ENCODE assay signal across 8 cellular contexts in the genomic region with DNA sequence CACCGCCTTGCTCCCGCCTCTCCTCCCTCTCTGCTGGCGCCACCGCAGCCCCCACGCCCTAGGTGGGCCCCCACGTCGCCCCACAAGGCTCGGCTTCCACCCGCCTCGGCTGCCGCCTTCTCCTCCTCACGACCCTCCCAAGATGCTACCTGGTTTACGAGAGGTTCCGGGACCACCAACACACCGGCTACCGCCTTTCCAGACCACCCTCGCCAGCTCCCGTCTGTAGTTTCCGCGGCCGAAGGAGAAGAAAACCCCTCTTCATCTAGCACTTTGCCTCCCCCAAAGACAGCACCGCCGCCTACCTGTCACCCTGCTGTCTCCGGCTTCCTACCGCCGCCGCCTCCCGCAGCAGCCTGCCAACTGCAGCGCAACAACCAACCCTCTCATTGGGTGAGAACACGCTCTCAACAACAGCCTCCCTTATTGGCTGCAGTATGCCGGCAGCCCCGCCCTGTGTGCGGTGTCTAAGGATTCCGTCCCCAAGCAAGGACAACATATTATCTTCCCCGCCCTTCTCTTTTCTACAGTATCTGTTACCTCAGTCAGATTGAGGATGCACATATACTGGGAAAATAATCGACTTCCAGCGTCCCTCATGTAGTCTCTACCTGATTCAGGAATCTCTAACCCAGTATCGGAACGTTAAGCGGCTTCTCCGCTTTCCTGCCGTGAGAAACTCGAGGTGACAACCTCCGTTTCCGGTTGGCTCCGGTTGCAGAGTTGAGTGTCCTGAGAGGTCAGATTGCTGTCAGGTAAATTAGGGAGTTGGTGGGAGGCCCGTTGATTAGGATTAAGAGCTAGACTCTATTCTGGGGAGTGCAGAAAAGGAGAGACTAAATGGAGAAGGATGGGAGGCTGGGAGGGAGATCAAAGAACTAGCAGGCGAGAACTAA. TPM values are rescaled to one million over a fixed set of nuclear protein-coding genes. Genes with fewer than 3 reads are reported as not detected.
DNase-seq lines count a peak whose midpoint lies in the region; ATAC-seq and TF ChIP-seq lines count a peak whose summit lies in the region.

A gene (minus strand): TSS at position 367 of the 896 bp plus-strand sequence. CDS start 47,662 bp downstream, outside the sequence.
A gene (plus strand): TSS at position 697 of the 896 bp plus-strand sequence. CDS start 6,882 bp downstream, outside the sequence.

- H3K4me3 ChIP-seq in upper lobe of right lung = peak within 1 kb of the TSS; percentile 92

- DNase-seq in GM13976 (ENCODE audit: low spot score) (peak; percentile 96), NCI-H146 (lab: John Stamatoyannopoulos, UW) (peak; percentile 87), T-helper 1 cell (peak; percentile 87 to 96 (median 91)), amniotic epithelial cell (ENCODE audit: low read depth) (peak; percentile 91), left cardiac atrium (peak; percentile 90), posterior vena cava (ENCODE audit: low spot score) (peak; percentile 96), upper lobe of right lung (peak; percentile 92)

- in situ Hi-C loops in GM13976 (cut with MboI; ENCODE audit: low sequenced_read_pairs, unreplicated experiment) = loop anchor here (25.0 kb wide), 1 partner anchor 359 kb away; no protein-coding TSS in a partner anchor

- no peaks in the 10 kb centered on the region for H3K9me3 ChIP-seq in upper lobe of right lung

- ATAC-seq in HG02870 (IDR thresholded peaks at IDR 0.05; ENCODE audit: unreplicated experiment) = peak; percentile 98
- peak; percentile 99 to 100 for ATAC-seq in left cardiac atrium
- peak; percentile 100 for ATAC-seq in upper lobe of right lung

- peak; percentile 15 for TF ChIP-seq CTCF in GM13976 (IDR thresholded peaks at IDR 0.05; ENCODE audit: borderline replicate concordance, control extremely low read depth, extremely low read depth, insufficient read depth, missing control alignments)
- peak; percentile 27 for TF ChIP-seq CTCF in upper lobe of right lung (IDR thresholded peaks at IDR 0.05)

- H3K36me3 ChIP-seq in upper lobe of right lung = no peaks in the 10 kb centered on the region

- H3K27ac ChIP-seq in upper lobe of right lung = peak within 1 kb of the TSS; percentile 95

- peaks cover 34% of the 10 kb centered on the region for H3K4me1 ChIP-seq in upper lobe of right lung

- H3K27me3 ChIP-seq in upper lobe of right lung = no peaks in the 10 kb centered on the region

- intact Hi-C loops in left cardiac atrium (cut with DNase I) = loop anchor here (5.0 to 10.0 kb wide), 4 partner anchors 46 to 109 kb away; a partner anchor contains a TSS
- intact Hi-C loops in posterior vena cava (cut with DNase I) = no loop called here
- intact Hi-C loops in upper lobe of right lung (cut with DNase I) = no loop called here

RNA-seq across cellular contexts. Expression of the first gene that starts in this region (rescaled TPM):
- total RNA-seq in left cardiac atrium (10 to 100 TPM; 15.2 to 17.9 TPM), posterior vena cava (10 to 100 TPM; 21.2 to 21.5 TPM), upper lobe of right lung (32.9 TPM)

RNA-seq across cellular contexts. Expression of the second gene that starts in this region (rescaled TPM):
- total RNA-seq in left cardiac atrium = 100 to 1,000 TPM; 325 to 342 TPM
- 10 to 100 TPM; 60.6 to 69.0 TPM for total RNA-seq in posterior vena cava
- total RNA-seq in upper lobe of right lung = 68.2 TPM

Comparison
In these comparisons a context has a peak if more than half of its experiments do, and no peak if none do; other contexts are left out.
1. Peak in every context shown above with its lines: DNase-seq, ATAC-seq, H3K4me3 ChIP-seq and H3K27ac ChIP-seq.
2. intact Hi-C loops: an anchor here in left cardiac atrium (5.0 to 10.0 kb wide); none called in posterior vena cava and upper lobe of right lung.